ENCODE assay signal across 8 cellular contexts in genomic region chr9:113056191-113057106, GRCh38. TPM values are rescaled to one million over a fixed set of nuclear protein-coding genes. Genes with fewer than 3 reads are reported as not detected.
A peak's percentile ranks its signal among the peaks of the same experiment; 100 is the strongest.
DNase-seq lines count a peak whose midpoint lies in the region; ATAC-seq and TF ChIP-seq lines count a peak whose summit lies in the region.

ZFP37 (minus strand) TSS chr9:113056724; CDS start chr9:113056688, 36 bp downstream.

- peak within 1 kb of the TSS; percentile 43 for H3K27ac ChIP-seq in smooth muscle cell (ENCODE audit: low read depth)

- WGBS in smooth muscle cell (ENCODE audit: low lambda C conversion rate), result 7% methylated on average over 62 of the region's 62 CpGs

- no peaks in the 10 kb centered on the region for H3K4me1 ChIP-seq in smooth muscle cell (ENCODE audit: low read depth)
- no peaks in the 10 kb centered on the region for H3K4me1 ChIP-seq in HAP-1

- no peak for TF ChIP-seq CTCF in smooth muscle cell (IDR thresholded peaks at IDR 0.05; ENCODE audit: borderline replicate concordance, insufficient read depth, poor library complexity, severe bottlenecking)

- DNase-seq in GM03348 (ENCODE audit: low spot score) (peak; percentile 96), NCI-H2029 (lab: John Stamatoyannopoulos, UW) (peak; percentile 92), cerebellar nuclear complex (lab: John Stamatoyannopoulos, UW) (peak; percentile 46 to 85), iris pigment epithelial cell (ENCODE audit: low read depth) (peak; percentile 96), smooth muscle cell (lab: John Stamatoyannopoulos, UW; ENCODE audit: unreplicated experiment) (peak; percentile 29), HAP-1 (ENCODE audit: low spot score in 2 of 2) (no peak)

- in situ Hi-C loops in HAP-1 (cut with MboI; ENCODE audit: low sequenced_read_pairs), result no loop called here

- H3K27me3 ChIP-seq in smooth muscle cell (ENCODE audit: low read depth) (no peaks in the 10 kb centered on the region), HAP-1 (ENCODE audit: low read depth) (no peaks in the 10 kb centered on the region)

- ATAC-seq in HG02642 (IDR thresholded peaks at IDR 0.05; ENCODE audit: poor library complexity, unreplicated experiment), result peak; percentile 98
- ATAC-seq in activated CD4-positive, CD25-positive, alpha-beta regulatory T cell treated with anti-CD3 and anti-CD28 coated beads, Interleukin-2, amount 50 U/mL, for 24 hours, result peak; percentile 96

- H3K4me3 ChIP-seq in smooth muscle cell (peak within 1 kb of the TSS; percentile 97), HAP-1 (no peak within 1 kb of the TSS)

- H3K9me3 ChIP-seq in smooth muscle cell (replicated peaks; ENCODE audit: low read depth) (no peaks in the 10 kb centered on the region), HAP-1 (no peaks in the 10 kb centered on the region)

- H2AFZ ChIP-seq in smooth muscle cell (ENCODE audit: low read depth), result peak within 1 kb of the TSS; percentile 100

- H3K4me2 ChIP-seq in smooth muscle cell, result peak within 1 kb of the TSS; percentile 88

- H3K36me3 ChIP-seq in smooth muscle cell (ENCODE audit: low read depth), result no peaks in the 10 kb centered on the region
- no peaks in the 10 kb centered on the region for H3K36me3 ChIP-seq in HAP-1 (replicated peaks)

- no peaks in the 10 kb centered on the region for H4K20me1 ChIP-seq in smooth muscle cell (ENCODE audit: low read depth)

- no peaks in the 10 kb centered on the region for H3F3A ChIP-seq in smooth muscle cell (ENCODE audit: low read depth)

- peaks cover 9% of the 10 kb centered on the region for H3K79me2 ChIP-seq in smooth muscle cell (ENCODE audit: low read depth)

- peak within 1 kb of the TSS; percentile 85 for H3K9ac ChIP-seq in smooth muscle cell (ENCODE audit: low read depth)

RNA-seq across cellular contexts. Expression of gene ZFP37, which starts in this region (rescaled TPM):
- 8.2 and 9.0 TPM in 2 replicates for total RNA-seq in smooth muscle cell
- polyA plus RNA-seq in smooth muscle cell, result 2.2 and 2.5 TPM in 2 replicates

Comparison
In these comparisons a context has a peak if more than half of its experiments do, and no peak if none do; other contexts are left out.
1. DNase-seq: peak in GM03348 (single experiment), NCI-H2029 (single experiment), cerebellar nuclear complex (2 of 2), iris pigment epithelial cell (single experiment) and smooth muscle cell (single experiment); none in HAP-1 (0 of 2).